Comparison of ENCODE assay signal across 18 cellular contexts in genomic region chr6:148770408-148771211, GRCh38. TPM values are rescaled to one million over a fixed set of nuclear protein-coding genes. Genes with fewer than 3 reads are reported as not detected.
DNase-seq lines count a peak whose midpoint lies in the region; ATAC-seq and TF ChIP-seq lines count a peak whose summit lies in the region.
"Had no signal": no experiment of that assay in that cellular context is flagged by ENCODE, and none has a peak within 500 bp of the region (broad histone marks: within the 10 kb centered on the region; RNA-seq: fewer than 3 reads in every experiment).

No MANE protein-coding gene starts in this region.

- intact Hi-C loops in activated CD4-positive, alpha-beta T cell treated with anti-CD3 and anti-CD28 coated beads for 36 hours (cut with DNase I, micrococcal nuclease): no loop called here
- intact Hi-C loops in body of pancreas (cut with DNase I): no loop called here

- H3K27me3 Mint-ChIP-seq in activated CD4-positive, alpha-beta T cell treated with anti-CD3 and anti-CD28 coated beads for 36 hours: peaks cover 10% of the 10 kb centered on the region
- no peaks in the 10 kb centered on the region for H3K27me3 Mint-ChIP-seq in stimulated activated naive B cell treated with anti-CD40 and anti-IgM and Interleukin-4, amounts not matched to agents 10 μg/mL and 1 μg/mL and 100 μg/mL, for 72 hours

- H3K9me3 Mint-ChIP-seq in activated CD4-positive, alpha-beta T cell treated with anti-CD3 and anti-CD28 coated beads for 36 hours (ENCODE audit: low read depth): no peaks in the 10 kb centered on the region
- H3K9me3 Mint-ChIP-seq in stimulated activated naive B cell treated with anti-CD40 and anti-IgM and Interleukin-4, amounts not matched to agents 10 μg/mL and 1 μg/mL and 100 μg/mL, for 72 hours: no peaks in the 10 kb centered on the region
- H3K9me3 Mint-ChIP-seq: activated T-cell treated with anti-CD3 and anti-CD28 coated beads, Interleukin-2, amount 50 U/mL, for 4 hours had no signal

- H3K9me3 ChIP-seq in HUES48 (ENCODE audit: control insufficient read depth, insufficient read depth, low read length) (no peaks in the 10 kb centered on the region), body of pancreas (no peaks in the 10 kb centered on the region)
- H3K9me3 ChIP-seq: ascending aorta, ovary had no signal

- H3K36me3 Mint-ChIP-seq in activated CD4-positive, alpha-beta T cell treated with anti-CD3 and anti-CD28 coated beads for 36 hours (ENCODE audit: low read depth): no peaks in the 10 kb centered on the region
- peaks cover 0 to 3% of the 10 kb centered on the region in 2 donors for H3K36me3 Mint-ChIP-seq in stimulated activated naive B cell treated with anti-CD40 and anti-IgM and Interleukin-4, amounts not matched to agents 10 μg/mL and 1 μg/mL and 100 μg/mL, for 72 hours

- H3K27ac ChIP-seq in HUES48 (ENCODE audit: low read depth, low read length) (peak overlapping the region; percentile 14), body of pancreas (no peak overlapping the region)
- H3K27ac ChIP-seq: ascending aorta, ovary, VCaP had no signal

- H3K27me3 ChIP-seq in HUES48 (ENCODE audit: control insufficient read depth, insufficient read depth, low read length) (no peaks in the 10 kb centered on the region), body of pancreas (no peaks in the 10 kb centered on the region)
- H3K27me3 ChIP-seq: ascending aorta, ovary had no signal

- H3K27ac Mint-ChIP-seq in activated CD4-positive, alpha-beta T cell treated with anti-CD3 and anti-CD28 coated beads for 36 hours: no peak overlapping the region
- H3K27ac Mint-ChIP-seq in stimulated activated naive B cell treated with anti-CD40 and anti-IgM and Interleukin-4, amounts not matched to agents 10 μg/mL and 1 μg/mL and 100 μg/mL, for 72 hours: peak overlapping the region; percentile 3

- POLR2A ChIA-PET in activated CD4-positive, alpha-beta T cell treated with anti-CD3 and anti-CD28 coated beads for 36 hours (lab: Charles Lee): no interaction called here

- peaks cover 35% of the 10 kb centered on the region for H3K4me1 Mint-ChIP-seq in activated CD4-positive, alpha-beta T cell treated with anti-CD3 and anti-CD28 coated beads for 36 hours
- H3K4me1 Mint-ChIP-seq in stimulated activated naive B cell treated with anti-CD40 and anti-IgM and Interleukin-4, amounts not matched to agents 10 μg/mL and 1 μg/mL and 100 μg/mL, for 72 hours: peaks cover 38 to 63% of the 10 kb centered on the region in 2 donors

- peak; percentile 30 for ATAC-seq in activated CD4-positive, alpha-beta T cell treated with anti-CD3 and anti-CD28 coated beads for 36 hours
- ATAC-seq in body of pancreas (peak; percentile 71), GM21423 (IDR thresholded peaks at IDR 0.05; ENCODE audit: unreplicated experiment) (no peak)
- peak; percentile 78 for ATAC-seq in stimulated activated naive B cell treated with anti-CD40 and anti-IgM and Interleukin-4, amounts not matched to agents 10 μg/mL and 1 μg/mL and 100 μg/mL, for 72 hours (replicated peaks)

- H3K4me3 Mint-ChIP-seq in activated CD4-positive, alpha-beta T cell treated with anti-CD3 and anti-CD28 coated beads for 36 hours: no peak overlapping the region
- peak overlapping the region; percentile 49 to 52 for H3K4me3 Mint-ChIP-seq in stimulated activated naive B cell treated with anti-CD40 and anti-IgM and Interleukin-4, amounts not matched to agents 10 μg/mL and 1 μg/mL and 100 μg/mL, for 72 hours
- H3K4me3 Mint-ChIP-seq: activated T-cell treated with anti-CD3 and anti-CD28 coated beads, Interleukin-2, amount 50 U/mL, for 4 hours had no signal

- in situ Hi-C loops in ACHN (cut with HindIII; ENCODE audit: low pct_ligation_motif_present, low pct_unique_long_range_greater_than_20kb, low sequenced_read_pairs): no loop called here

- 41 to 50% methylated on average over 8 of the region's 8 CpGs for WGBS in body of pancreas, 2 donors

- CTCF ChIA-PET in activated CD4-positive, alpha-beta T cell treated with anti-CD3 and anti-CD28 coated beads for 36 hours (lab: Charles Lee): interaction anchor here (2.2 kb wide), 1 partner anchor 13 kb away, joined by 7 read pairs; no protein-coding TSS in a partner anchor

- DNase-seq in activated CD4-positive, alpha-beta T cell treated with anti-CD3 and anti-CD28 coated beads for 36 hours: no peak
- no peak for DNase-seq in activated CD4-positive, alpha-beta T cell treated with anti-CD3 and anti-CD28 coated beads for 4 hours
- peak in 1 of 4 donors; percentile 39 for DNase-seq in body of pancreas
- no peak for DNase-seq in stimulated activated naive B cell treated with anti-CD40 and anti-IgM and Interleukin-4, amounts not matched to agents 10 μg/mL and 1 μg/mL and 100 μg/mL, for 72 hours
- no peak for DNase-seq in activated naive CD4-positive, alpha-beta T cell treated with Interleukin-2 at 50 U/mL for 16 hours
- no peak for DNase-seq in ACHN
- DNase-seq: activated T-cell treated with anti-CD3 and anti-CD28 coated beads, Interleukin-2, amount 50 U/mL, for 4 hours; dermis blood vessel endothelial cell; H7; NCI-H1417 treated with DMSO at 0.1 percent for 48 hours; NCI-H82; ovary; SIG-M5; trophoblast cell had no signal

- TF ChIP-seq CTCF in body of pancreas (IDR thresholded peaks at IDR 0.05): no peak

- H3K4me1 ChIP-seq in HUES48 (ENCODE audit: control insufficient read depth, insufficient read depth, low read length): peaks cover 61% of the 10 kb centered on the region
- H3K4me1 ChIP-seq in body of pancreas: peaks cover 25% of the 10 kb centered on the region

- no peak for TF ChIP-seq POLR2A in body of pancreas (IDR thresholded peaks at IDR 0.05)

- H3K4me3 ChIP-seq in HUES48 (ENCODE audit: low read depth, low read length) (no peak overlapping the region), body of pancreas (no peak overlapping the region)
- H3K4me3 ChIP-seq: ascending aorta, ovary had no signal

- H3K36me3 ChIP-seq in HUES48 (ENCODE audit: control insufficient read depth, insufficient read depth, low read length): no peaks in the 10 kb centered on the region
- no peaks in the 10 kb centered on the region for H3K36me3 ChIP-seq in body of pancreas (replicated peaks in 1 of 2; ENCODE audit: insufficient read depth in 1 of 2, low read depth in 2 of 2)
- H3K36me3 ChIP-seq: ascending aorta, ovary had no signal

- H3K9ac ChIP-seq in HUES48 (ENCODE audit: low read depth, low read length): no peak overlapping the region

RNA-seq across cellular contexts. Expression of gene UST, which starts 23.8 kb away (rescaled TPM):
- total RNA-seq in activated CD4-positive, alpha-beta T cell treated with anti-CD3 and anti-CD28 coated beads for 36 hours: 1 to 10 TPM; 2.2 to 2.8 TPM
- 10 to 100 TPM; 11.4 to 28.3 TPM for total RNA-seq in body of pancreas
